Comparison of ENCODE assay signal across 26 cellular contexts in genomic region chr6:84066536-84066935, GRCh38. TPM values are rescaled to one million over a fixed set of nuclear protein-coding genes. Genes with fewer than 3 reads are reported as not detected.
"Had no signal": no experiment of that assay in that cellular context is flagged by ENCODE, and none has a peak within 500 bp of the region (broad histone marks: within the 10 kb centered on the region; RNA-seq: fewer than 3 reads in every experiment).

No MANE protein-coding gene starts in this region.

- H2AFZ ChIP-seq: neural progenitor cell had no signal

- H3K9me3 Mint-ChIP-seq: activated CD4-positive, alpha-beta memory T cell treated with anti-CD3 and anti-CD28 coated beads, Interleukin-2, amount 10 ng/mL, durations not matched to agents 7 days and 5 days; activated CD4-positive, alpha-beta T cell treated with anti-CD3 and anti-CD28 coated beads, Interleukin-2, amount 10 ng/mL, durations not matched to agents 7 days and 5 days; activated T-helper 2 cell treated with anti-CD3 and anti-CD28 coated beads, Interferon-gamma antibody, Interleukin-2, Interleukin-4, amounts not matched to agents 10 μg/mL and 5 μg/mL and 100 μg/mL, durations not matched to agents 14 hours and 24 hours and 36 hours had no signal

- H3K36me3 Mint-ChIP-seq: naive thymus-derived CD4-positive, alpha-beta T cell had no signal

- H3K27ac Mint-ChIP-seq: activated CD4-positive, alpha-beta memory T cell treated with anti-CD3 and anti-CD28 coated beads, Interleukin-2, amount 10 ng/mL, durations not matched to agents 7 days and 5 days; activated CD4-positive, alpha-beta T cell treated with anti-CD3 and anti-CD28 coated beads, Interleukin-2, amount 10 ng/mL, durations not matched to agents 7 days and 5 days; activated naive CD4-positive, alpha-beta T cell treated with anti-CD3 and anti-CD28 coated beads, Interleukin-2, amount 50 U/mL, for 24 hours; activated naive CD8-positive, alpha-beta T cell treated with anti-CD3 and anti-CD28 coated beads, Interleukin-2, amount 50 U/mL, for 24 hours; activated T-cell treated with anti-CD3 and anti-CD28 coated beads, Interleukin-2, amount 50 U/mL, for 24 hours; activated T-helper 2 cell treated with anti-CD3 and anti-CD28 coated beads, Interferon-gamma antibody, Interleukin-2, Interleukin-4, amounts not matched to agents 10 μg/mL and 5 μg/mL and 100 μg/mL, durations not matched to agents 14 hours and 24 hours and 36 hours; effector memory CD8-positive, alpha-beta T cell; naive thymus-derived CD4-positive, alpha-beta T cell had no signal

- H3K36me3 ChIP-seq: cardiac muscle cell, heart right ventricle, neural progenitor cell, spleen, tibial nerve had no signal

- H3K9ac ChIP-seq: neural progenitor cell had no signal

- H3K27ac ChIP-seq: cardiac muscle cell, heart right ventricle, neural progenitor cell, spleen, tibial nerve had no signal

- H3K27me3 ChIP-seq: cardiac muscle cell, heart right ventricle, neural progenitor cell, spleen, tibial nerve had no signal

- H3K4me1 Mint-ChIP-seq: activated CD4-positive, alpha-beta memory T cell treated with anti-CD3 and anti-CD28 coated beads, Interleukin-2, amount 10 ng/mL, durations not matched to agents 7 days and 5 days; activated CD4-positive, alpha-beta T cell treated with anti-CD3 and anti-CD28 coated beads, Interleukin-2, amount 10 ng/mL, durations not matched to agents 7 days and 5 days; activated naive CD4-positive, alpha-beta T cell treated with anti-CD3 and anti-CD28 coated beads, Interleukin-2, amount 50 U/mL, for 24 hours; activated naive CD8-positive, alpha-beta T cell treated with anti-CD3 and anti-CD28 coated beads, Interleukin-2, amount 50 U/mL, for 24 hours; naive thymus-derived CD4-positive, alpha-beta T cell had no signal

- ATAC-seq: activated naive CD8-positive, alpha-beta T cell treated with anti-CD3 and anti-CD28 coated beads, Interleukin-2, amount 50 U/mL, for 24 hours; effector memory CD8-positive, alpha-beta T cell; heart right ventricle; left cardiac atrium; left ventricle myocardium superior; naive thymus-derived CD4-positive, alpha-beta T cell; right cardiac atrium had no signal

- H3K4me3 ChIP-seq: cardiac muscle cell, heart right ventricle, neural progenitor cell, spleen, tibial nerve had no signal

- H3K4me1 ChIP-seq: heart right ventricle, spleen had no signal

- H3K27me3 Mint-ChIP-seq: activated CD4-positive, alpha-beta T cell treated with anti-CD3 and anti-CD28 coated beads, Interleukin-2, amount 10 ng/mL, durations not matched to agents 7 days and 5 days; activated T-cell treated with anti-CD3 and anti-CD28 coated beads, Interleukin-2, amount 50 U/mL, for 24 hours had no signal

- H3K4me3 Mint-ChIP-seq: activated CD4-positive, alpha-beta memory T cell treated with anti-CD3 and anti-CD28 coated beads, Interleukin-2, amount 10 ng/mL, durations not matched to agents 7 days and 5 days; activated CD4-positive, alpha-beta T cell treated with anti-CD3 and anti-CD28 coated beads, Interleukin-2, amount 10 ng/mL, durations not matched to agents 7 days and 5 days; activated naive CD4-positive, alpha-beta T cell treated with anti-CD3 and anti-CD28 coated beads, Interleukin-2, amount 50 U/mL, for 24 hours; activated naive CD8-positive, alpha-beta T cell treated with anti-CD3 and anti-CD28 coated beads, Interleukin-2, amount 50 U/mL, for 24 hours; activated T-cell treated with anti-CD3 and anti-CD28 coated beads, Interleukin-2, amount 50 U/mL, for 24 hours; effector memory CD8-positive, alpha-beta T cell; naive thymus-derived CD4-positive, alpha-beta T cell; neural progenitor cell had no signal

- DNase-seq: activated CD4-positive, alpha-beta memory T cell treated with anti-CD3 and anti-CD28 coated beads, Interleukin-2, amount 10 ng/mL, durations not matched to agents 7 days and 5 days; activated CD4-positive, alpha-beta T cell treated with anti-CD3 and anti-CD28 coated beads for 1 hour; activated CD4-positive, alpha-beta T cell treated with anti-CD3 and anti-CD28 coated beads, Interleukin-2, amount 10 ng/mL, durations not matched to agents 7 days and 5 days; activated CD8-positive, alpha-beta memory T cell treated with anti-CD3 and anti-CD28 coated beads, Interleukin-2, amount 50 U/mL, for 48 hours; activated naive CD8-positive, alpha-beta T cell treated with anti-CD3 and anti-CD28 coated beads, Interleukin-2, amount 50 U/mL, for 24 hours; activated T-cell treated with anti-CD3 and anti-CD28 coated beads, Interleukin-2, amount 50 U/mL, for 24 hours; cerebellar nuclear complex; cortex of kidney; effector memory CD8-positive, alpha-beta T cell; heart right ventricle; islet precursor cell; left cardiac atrium; left ventricle myocardium superior; midbrain; naive thymus-derived CD4-positive, alpha-beta T cell; occipital lobe; posterior cingulate gyrus; right cardiac atrium; spleen; stimulated activated naive CD4-positive, alpha-beta T cell; T-helper 2 cell had no signal

- H3K4me2 ChIP-seq: neural progenitor cell had no signal

RNA-seq across cellular contexts. Expression of gene MRAP2, which starts 33.0 kb away (rescaled TPM):
- total RNA-seq: activated CD4-positive, alpha-beta memory T cell treated with anti-CD3 and anti-CD28 coated beads, Interleukin-2, amount 10 ng/mL, durations not matched to agents 7 days and 5 days; activated CD4-positive, alpha-beta T cell treated with anti-CD3 and anti-CD28 coated beads, Interleukin-2, amount 10 ng/mL, durations not matched to agents 7 days and 5 days; left ventricle myocardium superior; naive thymus-derived CD4-positive, alpha-beta T cell had no signal
- polyA plus RNA-seq: naive thymus-derived CD4-positive, alpha-beta T cell had no signal
